In the genomic region with DNA sequence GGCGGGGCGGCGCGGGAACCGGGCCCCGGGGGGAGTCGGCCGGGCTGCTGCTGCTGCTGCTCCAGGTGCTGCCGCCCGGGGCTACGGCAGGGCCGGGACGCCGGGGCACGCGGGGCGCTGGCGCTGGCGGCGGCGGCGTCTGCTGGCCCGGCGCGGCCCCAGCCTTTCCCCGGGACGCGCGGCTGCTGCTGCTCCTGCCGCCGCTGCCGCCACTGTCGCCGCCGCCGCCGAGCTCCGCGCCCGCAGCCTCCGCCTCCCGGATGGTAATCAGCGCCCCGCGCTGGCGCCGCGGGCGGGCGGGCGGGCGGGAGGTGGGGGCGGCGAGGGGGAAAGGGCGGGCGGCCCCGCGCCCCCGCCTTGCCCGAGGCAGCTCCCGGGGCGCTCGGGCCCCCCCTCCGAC, we compare ENCODE assay signal across 8 cellular contexts. TPM values are rescaled to one million over a fixed set of nuclear protein-coding genes. Genes with fewer than 3 reads are reported as not detected.
DNase-seq lines count a peak whose midpoint lies in the region; ATAC-seq, FAIRE-seq and TF ChIP-seq lines count a peak whose summit lies in the region.
"Had no signal": no experiment of that assay in that cellular context is flagged by ENCODE, and none has a peak within 500 bp of the region (broad histone marks: within the 10 kb centered on the region; RNA-seq: fewer than 3 reads in every experiment).

No MANE protein-coding gene starts in this region.

- H3K79me2 ChIP-seq in neural progenitor cell (ENCODE audit: low read depth): no peaks in the 10 kb centered on the region

- in situ Hi-C loops in brain microvascular endothelial cell (cut with HindIII; ENCODE audit: low pct_ligation_motif_present, low sequenced_read_pairs): no loop called here

- H3K4me1 Mint-ChIP-seq in CD4-positive, alpha-beta T cell (ENCODE audit: low read depth): peaks cover 26% of the 10 kb centered on the region
- peaks cover 15% of the 10 kb centered on the region for H3K4me1 Mint-ChIP-seq in activated naive CD8-positive, alpha-beta T cell treated with anti-CD3 and anti-CD28 coated beads, Interleukin-2, amount 10 ng/mL, durations not matched to agents 7 days and 5 days
- H3K4me1 Mint-ChIP-seq in neural progenitor cell: peaks cover 30% of the 10 kb centered on the region

- peaks cover 6% of the 10 kb centered on the region for H3K4me1 ChIP-seq in neural progenitor cell

- H3K27ac Mint-ChIP-seq in CD4-positive, alpha-beta T cell: no peak overlapping the region
- H3K27ac Mint-ChIP-seq in activated naive CD8-positive, alpha-beta T cell treated with anti-CD3 and anti-CD28 coated beads, Interleukin-2, amount 10 ng/mL, durations not matched to agents 7 days and 5 days: no peak overlapping the region
- no peak overlapping the region for H3K27ac Mint-ChIP-seq in neural progenitor cell

- H3K27ac ChIP-seq in CD4-positive, alpha-beta T cell (ENCODE audit: low read depth, low read length): no peak overlapping the region
- H3K27ac ChIP-seq in neural progenitor cell (no peak overlapping the region), brain microvascular endothelial cell (no peak overlapping the region)

- H3K36me3 ChIP-seq in neural progenitor cell (no peaks in the 10 kb centered on the region), brain microvascular endothelial cell (replicated peaks) (no peaks in the 10 kb centered on the region)
- H3K36me3 ChIP-seq: left lung had no signal

- CTCF ChIA-PET in CD4-positive, alpha-beta T cell (lab: Charles Lee): interaction anchor here (1.8 kb wide), 1 partner anchor 37 kb away, joined by 6 read pairs; no protein-coding TSS in a partner anchor

- H3F3A ChIP-seq in neural progenitor cell (ENCODE audit: low read depth): peaks cover 17% of the 10 kb centered on the region

- FAIRE-seq in GM19239 (lab: Jason Lieb, UNC): no peak

- no peak overlapping the region for H3K4me2 ChIP-seq in neural progenitor cell

- peaks cover 57% of the 10 kb centered on the region for H3K27me3 Mint-ChIP-seq in CD4-positive, alpha-beta T cell
- peaks cover 61% of the 10 kb centered on the region for H3K27me3 Mint-ChIP-seq in activated naive CD8-positive, alpha-beta T cell treated with anti-CD3 and anti-CD28 coated beads, Interleukin-2, amount 10 ng/mL, durations not matched to agents 7 days and 5 days
- H3K27me3 Mint-ChIP-seq in neural progenitor cell (ENCODE audit: insufficient read depth, low read depth): peaks cover 59% of the 10 kb centered on the region

- ATAC-seq in CD4-positive, alpha-beta T cell (ENCODE audit: poor library complexity): peak; percentile 22
- peak; percentile 6 for ATAC-seq in activated naive CD8-positive, alpha-beta T cell treated with anti-CD3 and anti-CD28 coated beads, Interleukin-2, amount 10 ng/mL, durations not matched to agents 7 days and 5 days (ENCODE audit: low read depth)
- no peak for ATAC-seq in GM19351 (IDR thresholded peaks at IDR 0.05; ENCODE audit: unreplicated experiment)

- H3K4me3 ChIP-seq in neural progenitor cell (no peak overlapping the region), brain microvascular endothelial cell (ENCODE audit: low read depth, low read length) (no peak overlapping the region)

- H3K4me3 Mint-ChIP-seq in CD4-positive, alpha-beta T cell: no peak overlapping the region
- no peak overlapping the region for H3K4me3 Mint-ChIP-seq in activated naive CD8-positive, alpha-beta T cell treated with anti-CD3 and anti-CD28 coated beads, Interleukin-2, amount 10 ng/mL, durations not matched to agents 7 days and 5 days
- no peak overlapping the region for H3K4me3 Mint-ChIP-seq in neural progenitor cell

- peaks cover 26% of the 10 kb centered on the region for H3K27me3 ChIP-seq in CD4-positive, alpha-beta T cell (ENCODE audit: control insufficient read depth, insufficient read depth, low read length)
- H3K27me3 ChIP-seq in neural progenitor cell: peaks cover 97% of the 10 kb centered on the region
- peaks cover 42% of the 10 kb centered on the region for H3K27me3 ChIP-seq in brain microvascular endothelial cell (replicated peaks)

- H4K20me1 ChIP-seq in neural progenitor cell (ENCODE audit: low read depth): peaks cover 41% of the 10 kb centered on the region

- DNase-seq in CD4-positive, alpha-beta T cell: peak in 2 of 10 experiments; percentile 12 to 17
- DNase-seq in GM19239 (ENCODE audit: insufficient read length, low spot score) (peak; percentile 69), neural progenitor cell (ENCODE audit: low spot score) (peak; percentile 67), brain microvascular endothelial cell (no peak), NCI-H345 (lab: John Stamatoyannopoulos, UW) (no peak)
- DNase-seq in activated naive CD8-positive, alpha-beta T cell treated with anti-CD3 and anti-CD28 coated beads, Interleukin-2, amount 10 ng/mL, durations not matched to agents 7 days and 5 days: peak; percentile 52

- no peaks in the 10 kb centered on the region for H3K9me3 ChIP-seq in CD4-positive, alpha-beta T cell (ENCODE audit: control insufficient read depth, low read length)
- H3K9me3 ChIP-seq in neural progenitor cell (ENCODE audit: low read depth): no peaks in the 10 kb centered on the region
- H3K9me3 ChIP-seq: left lung had no signal

- POLR2A ChIA-PET in CD4-positive, alpha-beta T cell (lab: Charles Lee): interaction anchor here (1.3 to 3.6 kb wide), 6 partner anchors 29 to 180 kb away, joined by 4 to 29 read pairs (median 6); a partner anchor contains a TSS
- POLR2A ChIA-PET in activated naive CD8-positive, alpha-beta T cell treated with anti-CD3 and anti-CD28 coated beads, Interleukin-2, amount 10 ng/mL, durations not matched to agents 7 days and 5 days (lab: Charles Lee): interaction anchor here (1.3 to 1.5 kb wide), 2 partner anchors 14 to 182 kb away, joined by 3 read pairs; no protein-coding TSS in a partner anchor

- H2AFZ ChIP-seq in neural progenitor cell (replicated peaks): no peak overlapping the region

- intact Hi-C loops in CD4-positive, alpha-beta T cell (cut with DNase I, micrococcal nuclease): no loop called here

- no peak for TF ChIP-seq CTCF in CD4-positive, alpha-beta T cell (IDR thresholded peaks at IDR 0.05)
- TF ChIP-seq CTCF in neural progenitor cell (IDR thresholded peaks at IDR 0.05) (no peak), brain microvascular endothelial cell (IDR thresholded peaks at IDR 0.05; ENCODE audit: low read depth, low read length, missing control alignments) (no peak)

- no peaks in the 10 kb centered on the region for H3K9me3 Mint-ChIP-seq in CD4-positive, alpha-beta T cell
- no peaks in the 10 kb centered on the region for H3K9me3 Mint-ChIP-seq in activated naive CD8-positive, alpha-beta T cell treated with anti-CD3 and anti-CD28 coated beads, Interleukin-2, amount 10 ng/mL, durations not matched to agents 7 days and 5 days
- H3K9me3 Mint-ChIP-seq in neural progenitor cell: peaks cover 3% of the 10 kb centered on the region

- no peak overlapping the region for H3K9ac ChIP-seq in neural progenitor cell

- peaks cover 4% of the 10 kb centered on the region for H3K36me3 Mint-ChIP-seq in CD4-positive, alpha-beta T cell (ENCODE audit: low read depth)
- H3K36me3 Mint-ChIP-seq in activated naive CD8-positive, alpha-beta T cell treated with anti-CD3 and anti-CD28 coated beads, Interleukin-2, amount 10 ng/mL, durations not matched to agents 7 days and 5 days: no peaks in the 10 kb centered on the region
- H3K36me3 Mint-ChIP-seq in neural progenitor cell: peaks cover 4% of the 10 kb centered on the region

RNA-seq across cellular contexts. Expression of a gene that starts 0.3 kb away (rescaled TPM):
- 1 to 10 TPM; 4.2 to 5.1 TPM for total RNA-seq in CD4-positive, alpha-beta T cell
- 1 to 10 TPM in 1 of 2 experiments, under 1 TPM in 1; 0.99 to 2.4 TPM for total RNA-seq in activated naive CD8-positive, alpha-beta T cell treated with anti-CD3 and anti-CD28 coated beads, Interleukin-2, amount 10 ng/mL, durations not matched to agents 7 days and 5 days
- total RNA-seq in neural progenitor cell (ENCODE audit: low replicate concordance): 1.9 and 2.5 TPM in 2 replicates

RNA-seq across cellular contexts. Expression of a gene that starts 28.9 kb away (rescaled TPM):
- total RNA-seq in CD4-positive, alpha-beta T cell: 100 to 1,000 TPM; 171 to 181 TPM
- total RNA-seq in activated naive CD8-positive, alpha-beta T cell treated with anti-CD3 and anti-CD28 coated beads, Interleukin-2, amount 10 ng/mL, durations not matched to agents 7 days and 5 days: 10 to 100 TPM; 95.8 to 96.7 TPM
- 94.3 and 111 TPM in 2 replicates for total RNA-seq in neural progenitor cell (ENCODE audit: low replicate concordance)

RNA-seq across cellular contexts. Expression of a gene that starts 40.5 kb away (rescaled TPM):
- 100 to 1,000 TPM; 261 to 262 TPM for total RNA-seq in CD4-positive, alpha-beta T cell
- total RNA-seq in activated naive CD8-positive, alpha-beta T cell treated with anti-CD3 and anti-CD28 coated beads, Interleukin-2, amount 10 ng/mL, durations not matched to agents 7 days and 5 days: 100 to 1,000 TPM; 322 to 330 TPM
- 246 and 288 TPM in 2 replicates for total RNA-seq in neural progenitor cell (ENCODE audit: low replicate concordance)

Comparison
In these comparisons a context has a peak if more than half of its experiments do, and no peak if none do; other contexts are left out.
1. DNase-seq: peak in GM19239 (single experiment), activated naive CD8-positive, alpha-beta T cell treated with anti-CD3 and anti-CD28 coated beads, Interleukin-2, amount 10 ng/mL, durations not matched to agents 7 days and 5 days (single experiment) and neural progenitor cell (single experiment); none in brain microvascular endothelial cell (single experiment) and NCI-H345 (single experiment).